16 cellular contexts compared by ENCODE assay signal in the genomic region with DNA sequence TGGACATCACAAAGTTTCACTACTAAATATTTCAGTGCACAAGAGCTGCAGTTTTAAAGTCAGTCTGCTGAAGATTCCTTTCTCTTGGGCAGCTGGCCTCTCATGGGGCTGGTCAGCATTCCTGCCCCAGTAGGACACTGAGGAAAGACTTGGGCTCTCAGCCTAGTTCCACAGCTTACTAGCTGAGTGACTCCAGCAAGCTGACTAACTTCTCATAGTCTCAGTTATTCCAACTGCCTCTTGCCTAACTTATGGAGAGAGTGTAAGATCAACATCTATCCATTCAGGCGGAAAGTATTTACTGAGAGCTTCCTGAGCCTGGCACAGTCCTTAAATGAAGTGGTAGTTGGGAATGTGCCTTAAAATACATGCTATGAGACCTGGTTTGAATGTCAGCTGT. TPM values are rescaled to one million over a fixed set of nuclear protein-coding genes. Genes with fewer than 3 reads are reported as not detected.
DNase-seq lines count a peak whose midpoint lies in the region; ATAC-seq and TF ChIP-seq lines count a peak whose summit lies in the region.
"Had no signal": no experiment of that assay in that cellular context is flagged by ENCODE, and none has a peak within 500 bp of the region (broad histone marks: within the 10 kb centered on the region; RNA-seq: fewer than 3 reads in every experiment).

No MANE protein-coding gene starts in this region.

- H3K9me3 ChIP-seq in psoas muscle, result no peaks in the 10 kb centered on the region
- H3K9me3 ChIP-seq: HAP-1, heart left ventricle had no signal

- no peak overlapping the region for H3K27ac Mint-ChIP-seq in activated CD8-positive, alpha-beta T cell treated with anti-CD3 and anti-CD28 coated beads, Interleukin-2, amount 10 ng/mL, durations not matched to agents 7 days and 5 days
- H3K27ac Mint-ChIP-seq: activated CD8-positive, alpha-beta memory T cell treated with anti-CD3 and anti-CD28 coated beads, Interleukin-2, amount 10 ng/mL, durations not matched to agents 7 days and 5 days; memory B cell had no signal

- no peak overlapping the region for H3K4me3 Mint-ChIP-seq in activated CD8-positive, alpha-beta T cell treated with anti-CD3 and anti-CD28 coated beads, Interleukin-2, amount 10 ng/mL, durations not matched to agents 7 days and 5 days
- H3K4me3 Mint-ChIP-seq: activated CD8-positive, alpha-beta memory T cell treated with anti-CD3 and anti-CD28 coated beads, Interleukin-2, amount 10 ng/mL, durations not matched to agents 7 days and 5 days; memory B cell had no signal

- intact Hi-C loops in psoas muscle (cut with DNase I), result no loop called here

- H3K36me3 ChIP-seq in psoas muscle (ENCODE audit: insufficient read depth in 1 of 2, low read depth in 1 of 2), result no peaks in the 10 kb centered on the region
- H3K36me3 ChIP-seq: HAP-1, heart left ventricle had no signal

- no peaks in the 10 kb centered on the region for H3K27me3 ChIP-seq in psoas muscle (ENCODE audit: insufficient read depth in 3 of 3, low read length in 2 of 3)
- H3K27me3 ChIP-seq: heart left ventricle had no signal

- CTCF ChIA-PET in activated CD8-positive, alpha-beta T cell treated with anti-CD3 and anti-CD28 coated beads, Interleukin-2, amount 10 ng/mL, durations not matched to agents 7 days and 5 days (lab: Charles Lee), result no interaction called here

- H3K4me1 ChIP-seq in psoas muscle, result peaks cover 1% of the 10 kb centered on the region
- H3K4me1 ChIP-seq: HAP-1, parathyroid adenoma had no signal

- H3K4me3 ChIP-seq in fibroblast of pulmonary artery (replicated peaks; ENCODE audit: low read depth, low read length) (no peak overlapping the region), psoas muscle (no peak overlapping the region)
- H3K4me3 ChIP-seq: HAP-1, heart left ventricle had no signal

- no peak for TF ChIP-seq CTCF in fibroblast of pulmonary artery (IDR thresholded peaks at IDR 0.05; ENCODE audit: low read length, missing control alignments)
- no peak for TF ChIP-seq CTCF in psoas muscle (IDR thresholded peaks at IDR 0.05)

- DNase-seq in AG20443 (ENCODE audit: low spot score) (peak; percentile 87), RPMI7951 (ENCODE audit: low read depth) (peak; percentile 82), fibroblast of pulmonary artery (ENCODE audit: low read depth) (peak; percentile 62), psoas muscle (no peak), NCI-H2196 treated with DMSO at 0.1 percent for 48 hours (lab: John Stamatoyannopoulos, UW; ENCODE audit: unreplicated experiment) (no peak), DMS53 treated with DMSO at 0.1 percent for 48 hours (lab: John Stamatoyannopoulos, UW; ENCODE audit: unreplicated experiment) (no peak), A172 (ENCODE audit: low spot score) (no peak)
- no peak for DNase-seq in activated CD8-positive, alpha-beta T cell treated with anti-CD3 and anti-CD28 coated beads, Interleukin-2, amount 10 ng/mL, durations not matched to agents 7 days and 5 days
- DNase-seq: activated CD8-positive, alpha-beta memory T cell treated with anti-CD3 and anti-CD28 coated beads, Interleukin-2, amount 10 ng/mL, durations not matched to agents 7 days and 5 days; activated naive CD4-positive, alpha-beta T cell treated with anti-CD3 and anti-CD28 coated beads, Interleukin-2, amount 50 U/mL, for 16 hours; heart left ventricle; stimulated activated CD4-positive, alpha-beta T cell treated with anti-CD3 and anti-CD28 coated beads, Interleukin-4, amount 100 ng/mL, for 24 hours; stimulated activated naive CD4-positive, alpha-beta T cell treated with Interleukin-2 at 50 U/mL for 16 hours had no signal

- WGBS in psoas muscle, 3 donors, result 87 to 90% (median 89%) methylated on average over 1 of the region's 1 CpG

- H3K27me3 Mint-ChIP-seq in activated CD8-positive, alpha-beta T cell treated with anti-CD3 and anti-CD28 coated beads, Interleukin-2, amount 10 ng/mL, durations not matched to agents 7 days and 5 days (ENCODE audit: low read depth), result peaks cover 9% of the 10 kb centered on the region

- H3K27ac ChIP-seq in psoas muscle, result peak overlapping the region; percentile 52
- H3K27ac ChIP-seq: heart left ventricle, parathyroid adenoma had no signal

- POLR2A ChIA-PET in activated CD8-positive, alpha-beta T cell treated with anti-CD3 and anti-CD28 coated beads, Interleukin-2, amount 10 ng/mL, durations not matched to agents 7 days and 5 days (lab: Charles Lee), result interaction anchor here (0.6 kb wide), 1 partner anchor 9 kb away, joined by 3 read pairs; no protein-coding TSS in a partner anchor

- peak in 3 of 4 donors; percentile 44 to 93 (median 77) for ATAC-seq in psoas muscle
- no peak for ATAC-seq in activated CD8-positive, alpha-beta T cell treated with anti-CD3 and anti-CD28 coated beads, Interleukin-2, amount 10 ng/mL, durations not matched to agents 7 days and 5 days
- ATAC-seq: activated CD8-positive, alpha-beta memory T cell treated with anti-CD3 and anti-CD28 coated beads, Interleukin-2, amount 10 ng/mL, durations not matched to agents 7 days and 5 days had no signal

- H3K9me3 Mint-ChIP-seq in activated CD8-positive, alpha-beta T cell treated with anti-CD3 and anti-CD28 coated beads, Interleukin-2, amount 10 ng/mL, durations not matched to agents 7 days and 5 days (ENCODE audit: insufficient read depth), result no peaks in the 10 kb centered on the region
- H3K9me3 Mint-ChIP-seq: memory B cell had no signal

- H3K36me3 Mint-ChIP-seq in activated CD8-positive, alpha-beta T cell treated with anti-CD3 and anti-CD28 coated beads, Interleukin-2, amount 10 ng/mL, durations not matched to agents 7 days and 5 days (ENCODE audit: low read depth), result no peaks in the 10 kb centered on the region
- H3K36me3 Mint-ChIP-seq: memory B cell had no signal

- no peaks in the 10 kb centered on the region for H3K4me1 Mint-ChIP-seq in activated CD8-positive, alpha-beta T cell treated with anti-CD3 and anti-CD28 coated beads, Interleukin-2, amount 10 ng/mL, durations not matched to agents 7 days and 5 days (ENCODE audit: low read depth)
- H3K4me1 Mint-ChIP-seq: activated CD8-positive, alpha-beta memory T cell treated with anti-CD3 and anti-CD28 coated beads, Interleukin-2, amount 10 ng/mL, durations not matched to agents 7 days and 5 days; memory B cell had no signal

RNA-seq across cellular contexts. Expression of a gene that starts 27.0 kb away (rescaled TPM):
- total RNA-seq in RPMI7951 (2014; rRNA removed; shearing (Covaris generic)), result not detected in 2 replicates
- total RNA-seq in psoas muscle, result under 1 TPM in 1 of 4 donors, not detected in 3; 0.13 TPM
- polyA plus RNA-seq in psoas muscle, result under 1 TPM in 2 of 3 donors, not detected in 1; 0.07 to 0.66 TPM
- not detected in 2 replicates for total RNA-seq in A172 (2014; rRNA removed; shearing (Covaris generic))
- total RNA-seq in activated CD8-positive, alpha-beta T cell treated with anti-CD3 and anti-CD28 coated beads, Interleukin-2, amount 10 ng/mL, durations not matched to agents 7 days and 5 days, result not detected
- total RNA-seq: activated CD8-positive, alpha-beta memory T cell treated with anti-CD3 and anti-CD28 coated beads, Interleukin-2, amount 10 ng/mL, durations not matched to agents 7 days and 5 days; heart left ventricle had no signal
- polyA plus RNA-seq: heart left ventricle had no signal

Comparison
In these comparisons a context has a peak if more than half of its experiments do, and no peak if none do; other contexts are left out.
1. DNase-seq: peak in AG20443 (single experiment), RPMI7951 (single experiment) and fibroblast of pulmonary artery (single experiment); none in psoas muscle (0 of 2), NCI-H2196 treated with DMSO at 0.1 percent for 48 hours (single experiment), DMS53 treated with DMSO at 0.1 percent for 48 hours (single experiment), A172 (single experiment) and activated CD8-positive, alpha-beta T cell treated with anti-CD3 and anti-CD28 coated beads, Interleukin-2, amount 10 ng/mL, durations not matched to agents 7 days and 5 days (single experiment).